20 cellular contexts compared by ENCODE assay signal in genomic region chr18:40897884-40898283, GRCh38.
DNase-seq lines count a peak whose midpoint lies in the region; FAIRE-seq and TF ChIP-seq lines count a peak whose summit lies in the region.
"Had no signal": no experiment of that assay in that cellular context is flagged by ENCODE, and none has a peak within 500 bp of the region (broad histone marks: within the 10 kb centered on the region; RNA-seq: fewer than 3 reads in every experiment).

No MANE protein-coding gene starts in this region.

- peaks cover 11% of the 10 kb centered on the region; the same call in 1 of the 2 replicates for H3K9me3 ChIP-seq in HUES6 (ENCODE audit: control insufficient read depth, insufficient read depth, low read depth, low read length)
- no peaks in the 10 kb centered on the region for H3K9me3 ChIP-seq in H1 (ENCODE audit: insufficient read depth in 2 of 2, low read depth in 1 of 2, low read length in 1 of 2)
- H3K9me3 ChIP-seq in iPS DF 6.9 (ENCODE audit: control insufficient read depth, insufficient read depth, low read length): no peaks in the 10 kb centered on the region

- TF ChIP-seq CTCF in H1 (IDR thresholded peaks at IDR 0.05; ENCODE audit: control extremely low read depth in 1 of 3, insufficient read depth in 1 of 3, low read depth in 1 of 3, low read length in 3 of 3): no peak

- H3K4me1 ChIP-seq in HUES6 (ENCODE audit: control insufficient read depth, insufficient read depth, low read length): peaks cover 21% of the 10 kb centered on the region
- peaks cover 1 to 10% (median 4%) of the 10 kb centered on the region in 4 experiments; a peak in 6 of 7 replicates for H3K4me1 ChIP-seq in H1 (replicated peaks in 1 of 4; ENCODE audit: control insufficient read depth in 3 of 4, insufficient read depth in 4 of 4, low read length in 3 of 4)
- peaks cover 2% of the 10 kb centered on the region; the same call in 1 of the 2 replicates for H3K4me1 ChIP-seq in iPS DF 6.9 (ENCODE audit: control insufficient read depth, insufficient read depth, low read length)
- H3K4me1 ChIP-seq: BLaER1 treated with 17β-estradiol and CSF1 and Interleukin-3, amounts not matched to agents 10 nM and 100 nM; SJSA1 had no signal

- 0 out of 2 replicates have a peak overlapping the region, but pooled peaks have one; percentile 53 for H3K27ac ChIP-seq in HUES6 (ENCODE audit: low read depth, low read length)
- H3K27ac ChIP-seq in H1 (ENCODE audit: low read depth, low read length): no peak overlapping the region
- no peak overlapping the region for H3K27ac ChIP-seq in iPS DF 6.9 (ENCODE audit: low read length)
- H3K27ac ChIP-seq: BLaER1 treated with 17β-estradiol and CSF1 and Interleukin-3, amounts not matched to agents 10 nM and 100 nM; KMS-11; SJSA1 had no signal

- H3K4me3 ChIP-seq in HUES6 (ENCODE audit: low read depth, low read length) (no peak overlapping the region), H1 (ENCODE audit: extremely low read depth in 1 of 4, insufficient read depth in 2 of 4, low read depth in 3 of 4, low read length in 4 of 4) (no peak overlapping the region; a peak in 1 of 8 replicates), iPS DF 6.9 (ENCODE audit: low read length) (no peak overlapping the region), H7 (ENCODE audit: insufficient read depth, low read depth, low read length) (no peak overlapping the region)
- H3K4me3 ChIP-seq: BLaER1 treated with 17β-estradiol and CSF1 and Interleukin-3, amounts not matched to agents 10 nM and 100 nM; SJSA1 had no signal

- no peak overlapping the region for H2BK12ac ChIP-seq in H1 (ENCODE audit: low read depth, low read length)

- no peak overlapping the region for H3K56ac ChIP-seq in H1 (replicated peaks; ENCODE audit: insufficient read length, low read depth, low read length)

- no peak overlapping the region for H4K8ac ChIP-seq in H1 (ENCODE audit: extremely low read depth, insufficient read depth, low read length)

- H3K4ac ChIP-seq in H1 (replicated peaks; ENCODE audit: insufficient read length, low read depth, low read length): no peak overlapping the region

- H3K23ac ChIP-seq in H1 (ENCODE audit: insufficient read length): no peak overlapping the region

- no peak overlapping the region for H2AK5ac ChIP-seq in H1 (ENCODE audit: low read depth, low read length)

- no peaks in the 10 kb centered on the region for H3K23me2 ChIP-seq in H1 (ENCODE audit: low read depth, low read length)

- WGBS in H1 (ENCODE audit: extremely low coverage in 1 of 2, insufficient coverage in 1 of 2, insufficient read length in 1 of 2, insufficient replicate concordance in 2 of 2, low coverage in 1 of 2, low lambda C conversion rate in 2 of 2, missing lambda C conversion rate in 1 of 2), 2 experiments: 58% methylated on average over 3 of the region's 3 CpGs; no CpG with 5 or more reads in 1 of the 2 experiments
- WGBS in iPS DF 6.9 (ENCODE audit: insufficient coverage, insufficient read length): no CpG with 5 or more reads among the region's 3 CpGs

- DNase-seq in NCI-H1417 (lab: John Stamatoyannopoulos, UW) (peak in 2 of 3 experiments; percentile 24 to 31), NCI-H1417 treated with DMSO at 0.1 percent for 48 hours (lab: John Stamatoyannopoulos, UW) (no peak), H1 (ENCODE audit: low read depth in 1 of 2, low spot score in 2 of 2) (no peak), iPS DF 6.9 (ENCODE audit: low read depth, low spot score) (peak; percentile 18), H7 (no peak), NCI-H526 treated with DMSO at 0.1 percent for 48 hours (lab: John Stamatoyannopoulos, UW) (no peak), SKM-1 treated with dmso at 0.1 percent for 144 hours (lab: John Stamatoyannopoulos, UW; ENCODE audit: unreplicated experiment) (no peak)
- DNase-seq: 8988T; CD8-positive, alpha-beta T cell; GDM1; HFFc6; NCI-H1092 treated with DMSO at 0.1 percent for 48 hours; NCI-H1694 treated with DMSO at 0.1 percent for 48 hours; NCI-H226; NCI-H510A treated with DMSO at 0.1 percent for 48 hours had no signal

- H3K9ac ChIP-seq in HUES6 (ENCODE audit: low read length) (no peak overlapping the region), H1 (replicated peaks in 1 of 4; ENCODE audit: extremely low read depth in 1 of 4, low read depth in 3 of 4, low read length in 3 of 4) (no peak overlapping the region)
- H3K9ac ChIP-seq: BLaER1 treated with 17β-estradiol and CSF1 and Interleukin-3, amounts not matched to agents 10 nM and 100 nM; KMS-11 had no signal

- TF ChIP-seq RAD21 in H1 (IDR thresholded peaks at IDR 0.05 in 1 of 2, conservative IDR thresholded peaks at IDR 0.05 in 1 of 2; ENCODE audit: low read depth in 2 of 2, low read length in 2 of 2): no peak

- no peak for TF ChIP-seq POLR2A in H1 (IDR thresholded peaks at IDR 0.05; ENCODE audit: control extremely low read depth in 1 of 2, low read depth in 2 of 2, low read length in 2 of 2)

- CTCF ChIA-PET in H1 (lab: Charles Lee; ENCODE audit: partially characterized antibody): no interaction called here

- H3K36me3 ChIP-seq in HUES6 (ENCODE audit: control insufficient read depth, insufficient read depth, low read length): no peaks in the 10 kb centered on the region
- no peaks in the 10 kb centered on the region for H3K36me3 ChIP-seq in H1 (ENCODE audit: control insufficient read depth in 2 of 4, insufficient read depth in 4 of 4, low read length in 3 of 4)
- H3K36me3 ChIP-seq in iPS DF 6.9 (ENCODE audit: control insufficient read depth, insufficient read depth, low read length): no peaks in the 10 kb centered on the region
- H3K36me3 ChIP-seq in H7 (replicated peaks; ENCODE audit: control insufficient read depth, insufficient read depth, low read length): no peaks in the 10 kb centered on the region
- H3K36me3 ChIP-seq: BLaER1 treated with 17β-estradiol and CSF1 and Interleukin-3, amounts not matched to agents 10 nM and 100 nM; SJSA1 had no signal

- H4K5ac ChIP-seq in H1 (ENCODE audit: insufficient read length, low read depth, low read length): no peak overlapping the region

- no peak for TF ChIP-seq EP300 in H1 (IDR thresholded peaks at IDR 0.05; ENCODE audit: borderline replicate concordance in 1 of 2, low read depth in 2 of 2, low read length in 2 of 2)

- H2BK20ac ChIP-seq in H1 (ENCODE audit: low read length): no peak overlapping the region

- peak overlapping the region; percentile 22; the same call in 1 of the 2 replicates for H3K18ac ChIP-seq in H1 (ENCODE audit: extremely low read depth, low read length)

- H2BK120ac ChIP-seq in H1 (replicated peaks; ENCODE audit: low read depth, low read length): no peak overlapping the region

- no peak overlapping the region for H4K91ac ChIP-seq in H1 (replicated peaks; ENCODE audit: insufficient read length, low read length)

- H3K4me2 ChIP-seq in H1 (ENCODE audit: insufficient read depth in 1 of 2, low read depth in 2 of 2, low read length in 2 of 2): no peak overlapping the region
- H3K4me2 ChIP-seq: BLaER1 treated with 17β-estradiol and CSF1 and Interleukin-3, amounts not matched to agents 10 nM and 100 nM; KMS-11 had no signal

- H2AFZ ChIP-seq in H1 (ENCODE audit: low read length): no peak overlapping the region

- no peaks in the 10 kb centered on the region for H3K79me1 ChIP-seq in H1 (ENCODE audit: low read depth, low read length)

- POLR2A ChIA-PET in H1 (lab: Charles Lee; ENCODE audit: partially characterized antibody): interaction anchor here (1.0 kb wide), 1 partner anchor 11 kb away, joined by 3 read pairs; no protein-coding TSS in a partner anchor

- H3K27me3 ChIP-seq in HUES6 (ENCODE audit: control insufficient read depth, insufficient read depth, low read length): no peaks in the 10 kb centered on the region
- H3K27me3 ChIP-seq in H1 (replicated peaks in 1 of 4; ENCODE audit: control insufficient read depth in 3 of 4, extremely low read depth in 1 of 4, insufficient read depth in 3 of 4, low read length in 3 of 4): no peaks in the 10 kb centered on the region
- H3K27me3 ChIP-seq in iPS DF 6.9 (ENCODE audit: control insufficient read depth, insufficient read depth, low read length): no peaks in the 10 kb centered on the region
- H3K27me3 ChIP-seq in H7 (ENCODE audit: control insufficient read depth, insufficient read depth, low read length): no peaks in the 10 kb centered on the region
- H3K27me3 ChIP-seq: BLaER1 treated with 17β-estradiol and CSF1 and Interleukin-3, amounts not matched to agents 10 nM and 100 nM; SJSA1 had no signal

- no peaks in the 10 kb centered on the region for H4K20me1 ChIP-seq in H1 (replicated peaks in 1 of 2; ENCODE audit: control insufficient read depth in 1 of 2, insufficient read depth in 2 of 2, low read length in 2 of 2)
- H4K20me1 ChIP-seq: BLaER1 treated with 17β-estradiol and CSF1 and Interleukin-3, amounts not matched to agents 10 nM and 100 nM had no signal

- H3K79me2 ChIP-seq in H1 (ENCODE audit: control insufficient read depth in 1 of 2, insufficient read depth in 2 of 2, low read length in 2 of 2): no peaks in the 10 kb centered on the region

- H3K14ac ChIP-seq in H1 (ENCODE audit: insufficient read length): no peak overlapping the region

- FAIRE-seq in H1 (lab: Jason Lieb, UNC): peak; percentile 57
- FAIRE-seq: GM18507 had no signal

- H2BK5ac ChIP-seq in H1 (ENCODE audit: low read depth, low read length): no peak overlapping the region

- no peak overlapping the region for H2BK15ac ChIP-seq in H1 (ENCODE audit: low read length)

TF ChIP-seq in H1, 55 proteins besides CTCF, POLR2A, EP300 and RAD21 (continues in another document):
- TF ChIP-seq YY1 (IDR thresholded peaks at IDR 0.05; ENCODE audit: low read depth, low read length) (peak; percentile 50; the same call in 1 of the 2 replicates), SP1 (IDR thresholded peaks at IDR 0.05; ENCODE audit: low read depth, low read length) (peak; percentile 36; the same call in 1 of the 2 replicates), CEBPB (IDR thresholded peaks at IDR 0.05; ENCODE audit: low read depth, low read length) (no peak), RBBP5 (IDR thresholded peaks at IDR 0.05; ENCODE audit: borderline replicate concordance, low read depth, low read length) (no peak), KDM1A (IDR thresholded peaks at IDR 0.05; ENCODE audit: borderline replicate concordance, low read length) (no peak), ZNF274 (IDR thresholded peaks at IDR 0.05; ENCODE audit: borderline replicate concordance, extremely low read depth, low read length) (no peak), EZH2 (IDR thresholded peaks at IDR 0.05; ENCODE audit: low read depth, low read length, severe bottlenecking) (no peak)
- TF ChIP-seq, protein P1, sequence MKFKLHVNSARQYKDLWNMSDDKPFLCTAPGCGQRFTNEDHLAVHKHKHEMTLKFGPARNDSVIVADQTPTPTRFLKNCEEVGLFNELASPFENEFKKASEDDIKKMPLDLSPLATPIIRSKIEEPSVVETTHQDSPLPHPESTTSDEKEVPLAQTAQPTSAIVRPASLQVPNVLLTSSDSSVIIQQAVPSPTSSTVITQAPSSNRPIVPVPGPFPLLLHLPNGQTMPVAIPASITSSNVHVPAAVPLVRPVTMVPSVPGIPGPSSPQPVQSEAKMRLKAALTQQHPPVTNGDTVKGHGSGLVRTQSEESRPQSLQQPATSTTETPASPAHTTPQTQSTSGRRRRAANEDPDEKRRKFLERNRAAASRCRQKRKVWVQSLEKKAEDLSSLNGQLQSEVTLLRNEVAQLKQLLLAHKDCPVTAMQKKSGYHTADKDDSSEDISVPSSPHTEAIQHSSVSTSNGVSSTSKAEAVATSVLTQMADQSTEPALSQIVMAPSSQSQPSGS (IDR thresholded peaks at IDR 0.05; ENCODE audit: low read length): no peak

Comparison
In these comparisons a context has a peak if more than half of its experiments do, and no peak if none do; other contexts are left out.
1. DNase-seq: peak in NCI-H1417 (2 of 3) and iPS DF 6.9 (single experiment); none in NCI-H1417 treated with DMSO at 0.1 percent for 48 hours (single experiment), H1 (0 of 2), H7 (single experiment), NCI-H526 treated with DMSO at 0.1 percent for 48 hours (single experiment) and SKM-1 treated with dmso at 0.1 percent for 144 hours (single experiment).